Comparison of ENCODE assay signal across 18 cellular contexts in genomic region chr3:69560818-69561217, GRCh38.
DNase-seq lines count a peak whose midpoint lies in the region; ATAC-seq and TF ChIP-seq lines count a peak whose summit lies in the region.
"Had no signal": no experiment of that assay in that cellular context is flagged by ENCODE, and none has a peak within 500 bp of the region (broad histone marks: within the 10 kb centered on the region; RNA-seq: fewer than 3 reads in every experiment).

No MANE protein-coding gene starts in this region.

- H3K27me3 ChIP-seq in brain microvascular endothelial cell (replicated peaks) (no peaks in the 10 kb centered on the region), left lung (no peaks in the 10 kb centered on the region)

- H3K27ac ChIP-seq in C4-2B, result no peak overlapping the region
- H3K27ac ChIP-seq in brain microvascular endothelial cell, result no peak overlapping the region
- H3K27ac ChIP-seq in left lung, result no peak overlapping the region
- H3K27ac ChIP-seq: A549, KMS-11 had no signal

- peak; percentile 37 for ATAC-seq in left lung
- no peak for ATAC-seq in HG02678 (IDR thresholded peaks at IDR 0.05; ENCODE audit: unreplicated experiment)
- ATAC-seq in Right ventricle myocardium superior (ENCODE audit: poor library complexity), result no peak
- ATAC-seq: A549, HepG2 had no signal

- H3K4me3 ChIP-seq in brain microvascular endothelial cell (ENCODE audit: low read depth, low read length) (no peak overlapping the region), left lung (no peak overlapping the region)
- H3K4me3 ChIP-seq: A549 had no signal

- intact Hi-C loops in left lung (cut with DNase I), result no loop called here
- intact Hi-C loops in Right ventricle myocardium superior (cut with DNase I), result no loop called here

- no peaks in the 10 kb centered on the region for H3K36me3 ChIP-seq in brain microvascular endothelial cell (replicated peaks)
- no peaks in the 10 kb centered on the region for H3K36me3 ChIP-seq in left lung

- H3K9me3 ChIP-seq in left lung, result no peaks in the 10 kb centered on the region
- H3K9me3 ChIP-seq: A549 had no signal

- peaks cover 3 to 21% of the 10 kb centered on the region in 2 donors for H3K4me1 ChIP-seq in left lung
- H3K4me1 ChIP-seq: A549 had no signal

- in situ Hi-C loops in brain microvascular endothelial cell (cut with HindIII; ENCODE audit: low pct_ligation_motif_present, low sequenced_read_pairs), result no loop called here

- TF ChIP-seq CTCF in C4-2B (conservative IDR thresholded peaks at IDR 0.05) (peak; percentile 7; the same call in 1 of the 2 replicates), brain microvascular endothelial cell (IDR thresholded peaks at IDR 0.05; ENCODE audit: low read depth, low read length, missing control alignments) (peak; percentile 7), left lung (IDR thresholded peaks at IDR 0.05) (no peak)

- peak; percentile 41 for DNase-seq in MV-4-11 (lab: John Stamatoyannopoulos, UW)
- no peak for DNase-seq in brain microvascular endothelial cell
- DNase-seq in left lung, result no peak
- DNase-seq in SW 1271 (lab: John Stamatoyannopoulos, UW), result no peak
- DNase-seq in GM19238 (ENCODE audit: insufficient read length, low spot score), result no peak
- DNase-seq in Right ventricle myocardium superior, result no peak
- DNase-seq: CD4-positive, alpha-beta memory T cell; DMS79 treated with DMSO at 0.1 percent for 48 hours; GOT3; MM.1S; NCI-H1417 treated with DMSO at 0.1 percent for 48 hours; NCI-H2029 treated with DMSO at 0.1 percent for 48 hours; NCI-H524 had no signal

Comparison
In these comparisons a context has a peak if more than half of its experiments do, and no peak if none do; other contexts are left out.
1. CTCF ChIP-seq: peak in C4-2B (single experiment) and brain microvascular endothelial cell (single experiment); none in left lung (0 of 2).